In genomic region chrX:15349046-15349445, GRCh38 we compare ENCODE assay signal across 9 cellular contexts. TPM values are rescaled to one million over a fixed set of nuclear protein-coding genes. Genes with fewer than 3 reads are reported as not detected.
DNase-seq lines count a peak whose midpoint lies in the region; ATAC-seq, FAIRE-seq and TF ChIP-seq lines count a peak whose summit lies in the region.
"Had no signal": no experiment of that assay in that cellular context is flagged by ENCODE, and none has a peak within 500 bp of the region (broad histone marks: within the 10 kb centered on the region; RNA-seq: fewer than 3 reads in every experiment).

No MANE protein-coding gene starts in this region.

- peak; percentile 57 for TF ChIP-seq CTCF in A549 (IDR thresholded peaks at IDR 0.05)
- TF ChIP-seq CTCF in OCI-LY7 (conservative IDR thresholded peaks at IDR 0.05; ENCODE audit: low read length) = peak; percentile 70
- TF ChIP-seq CTCF in choroid plexus epithelial cell (conservative IDR thresholded peaks at IDR 0.05; ENCODE audit: low read depth, low read length) = peak; percentile 59
- peak; percentile 63 for TF ChIP-seq CTCF in HepG2 (CRISPR knock-in tag; IDR thresholded peaks at IDR 0.05)

- POLR2A ChIA-PET in A549 (lab: Yijun Ruan, JAX) (no interaction called here), OCI-LY7 (lab: Charles Lee) (interaction anchor here (1.3 to 1.9 kb wide), 2 partner anchors 118 to 120 kb away, joined by 3 to 10 read pairs; no protein-coding TSS in a partner anchor), HepG2 (lab: Yijun Ruan, JAX) (no interaction called here)

- FAIRE-seq in A549 (lab: Jason Lieb, UNC) = peak; percentile 99
- FAIRE-seq in HepG2 (lab: Jason Lieb, UNC) = peak; percentile 92
- FAIRE-seq in urothelium cell line (lab: Jason Lieb, UNC) = no peak
- FAIRE-seq: frontal cortex had no signal

- ATAC-seq in A549 = peak; percentile 91 to 93
- ATAC-seq in HepG2 = peak; percentile 75

- H3K9me3 ChIP-seq in A549 (no peaks in the 10 kb centered on the region), OCI-LY7 (ENCODE audit: low read length) (no peaks in the 10 kb centered on the region), HepG2 (ENCODE audit: low read length) (no peaks in the 10 kb centered on the region)

- H3K27me3 ChIP-seq in HepG2 (ENCODE audit: control insufficient read depth in 1 of 2, insufficient read depth in 2 of 2, low read length in 2 of 2) = no peaks in the 10 kb centered on the region

- intact Hi-C loops in OCI-LY7 (cut with micrococcal nuclease; ENCODE audit: unreplicated experiment) (loop anchor here (1.0 kb wide), 1 partner anchor 119 kb away; no protein-coding TSS in a partner anchor), HepG2 (cut with micrococcal nuclease; ENCODE audit: unreplicated experiment) (loop anchor here (1.0 kb wide), 2 partner anchors 119 to 216 kb away; no protein-coding TSS in a partner anchor)

- no peak overlapping the region for H3K4me3 ChIP-seq in A549
- no peak overlapping the region for H3K4me3 ChIP-seq in OCI-LY7 (ENCODE audit: low read depth, low read length, poor library complexity, severe bottlenecking)
- no peak overlapping the region for H3K4me3 ChIP-seq in choroid plexus epithelial cell (ENCODE audit: low read depth, low read length)
- H3K4me3 ChIP-seq in HepG2 (replicated peaks in 1 of 3; ENCODE audit: insufficient read depth in 1 of 3, low read depth in 2 of 3, low read length in 3 of 3) = no peak overlapping the region

- TF ChIP-seq RAD21 in A549 (conservative IDR thresholded peaks at IDR 0.05 in 1 of 2, IDR thresholded peaks at IDR 0.05 in 1 of 2) = peak; percentile 67 to 69
- no peak for TF ChIP-seq RAD21 in HepG2 (CRISPR knock-in tag; IDR thresholded peaks at IDR 0.05)

- BruUV-seq in OCI-LY7 (replicated peaks; lab: Mats Ljungman, UMichigan) (no TSS peak), HepG2 (replicated peaks; lab: Mats Ljungman, UMichigan) (no TSS peak)

- no peak overlapping the region for H3K4me2 ChIP-seq in A549
- no peak overlapping the region for H3K4me2 ChIP-seq in OCI-LY7 (ENCODE audit: low read length)
- H3K4me2 ChIP-seq in HepG2 (ENCODE audit: low read depth, low read length) = no peak overlapping the region

- in situ Hi-C loops in HepG2 (cut with HindIII; ENCODE audit: extremely low pct_ligation_motif_present, low pct_unique_long_range_greater_than_20kb) = loop anchor here (10.0 to 25.0 kb wide), 3 partner anchors 116 to 338 kb away; no protein-coding TSS in a partner anchor

- 22% methylated on average over 2 of the region's 2 CpGs for WGBS in A549 (ENCODE audit: missing lambda C conversion rate)
- 36% methylated on average over 2 of the region's 2 CpGs for WGBS in HepG2 (ENCODE audit: low lambda C conversion rate)

- no peaks in the 10 kb centered on the region for H3K79me2 ChIP-seq in OCI-LY7 (ENCODE audit: insufficient read depth, low read depth, low read length)
- H3K79me2 ChIP-seq in HepG2 (ENCODE audit: insufficient read depth, low read length) = no peaks in the 10 kb centered on the region

- H3K36me3 ChIP-seq in OCI-LY7 (ENCODE audit: insufficient read depth, low read length) (no peaks in the 10 kb centered on the region), HepG2 (replicated peaks in 1 of 2; ENCODE audit: control insufficient read depth in 1 of 2, insufficient read depth in 2 of 2, low read length in 2 of 2) (no peaks in the 10 kb centered on the region)

- H4K20me1 ChIP-seq in OCI-LY7 (ENCODE audit: insufficient read depth, low read length) (no peaks in the 10 kb centered on the region), HepG2 (ENCODE audit: insufficient read depth, low read length) (no peaks in the 10 kb centered on the region)

- CTCF ChIA-PET in A549 (lab: Yijun Ruan, JAX) = interaction anchor here (0.7 to 4.2 kb wide), 37 partner anchors 9 to 1894 kb away, joined by 3 to 34 read pairs (median 4); partner anchors contain the start of genes BMX and PIR
- CTCF ChIA-PET in OCI-LY7 (lab: Charles Lee; ENCODE audit: unreplicated experiment) = interaction anchor here (1.0 to 3.8 kb wide), 2 partner anchors 10 to 117 kb away, joined by 3 to 17 read pairs; no protein-coding TSS in a partner anchor
- CTCF ChIA-PET in HepG2 (lab: Yijun Ruan, JAX; ENCODE audit: low intra/inter-chr PET ratio, low total read pairs) = interaction anchor here (0.9 kb wide), 1 partner anchor 119 kb away, joined by 4 read pairs; no protein-coding TSS in a partner anchor

- H3K27ac ChIP-seq in A549 (no peak overlapping the region), OCI-LY7 (ENCODE audit: low read depth, low read length, poor library complexity, severe bottlenecking) (no peak overlapping the region), HepG2 (ENCODE audit: extremely low read length, insufficient read depth, low read length) (no peak overlapping the region)

- H3K4me1 ChIP-seq in A549 = peaks cover 4% of the 10 kb centered on the region
- no peaks in the 10 kb centered on the region for H3K4me1 ChIP-seq in OCI-LY7 (ENCODE audit: insufficient read depth, low read length, poor library complexity, severe bottlenecking)
- no peaks in the 10 kb centered on the region for H3K4me1 ChIP-seq in HepG2 (ENCODE audit: insufficient read depth, low read length)

- no peak for TF ChIP-seq POLR2A in A549 (IDR thresholded peaks at IDR 0.05; ENCODE audit: low read length)
- no peak for TF ChIP-seq POLR2A in HepG2 (IDR thresholded peaks at IDR 0.05; ENCODE audit: insufficient read depth in 1 of 2, low read depth in 2 of 2, low read length in 2 of 2)

- no peak for TF ChIP-seq EP300 in A549 (IDR thresholded peaks at IDR 0.05)
- no peak for TF ChIP-seq EP300 in HepG2 (IDR thresholded peaks at IDR 0.05; ENCODE audit: low read depth in 2 of 2, low read length in 2 of 2)
- no peak for TF ChIP-seq EP300 in HepG2 (CRISPR knock-in tag; IDR thresholded peaks at IDR 0.05; ENCODE audit: borderline replicate concordance)

- H3K9ac ChIP-seq in HepG2 (ENCODE audit: insufficient read depth, low read depth, low read length) = no peak overlapping the region

- DNase-seq in A549 (ENCODE audit: low read depth in 1 of 2, low spot score in 1 of 2) = peak; percentile 31 to 72
- DNase-seq in GDM1 (lab: John Stamatoyannopoulos, UW) = peak; percentile 22
- DNase-seq in KG1 (lab: John Stamatoyannopoulos, UW) = peak; percentile 8
- peak; percentile 61 for DNase-seq in OCI-LY7 (ENCODE audit: low spot score)
- peak; percentile 82 for DNase-seq in choroid plexus epithelial cell (ENCODE audit: low read depth)
- DNase-seq in HepG2 (ENCODE audit: low spot score) = peak; percentile 55
- peak; percentile 11 for DNase-seq in urothelium cell line (ENCODE audit: low spot score)
- DNase-seq in stimulated activated CD4-positive, alpha-beta T cell treated with anti-CD3 and anti-CD28 coated beads, Interleukin-2, amount 100 ng/mL, for 48 hours = no peak

- no peaks in the 10 kb centered on the region for H3K9me2 ChIP-seq in OCI-LY7 (ENCODE audit: insufficient read depth, low read length)

- H2AFZ ChIP-seq in OCI-LY7 (ENCODE audit: low read length) (no peak overlapping the region), HepG2 (ENCODE audit: low read length) (no peak overlapping the region)

RNA-seq across cellular contexts. Expression of gene PIGA, which starts 13.7 kb away (rescaled TPM):
- polyA plus RNA-seq in A549 (2011; rRNA removed) (19.7 and 21.2 TPM in 2 replicates), A549 (2017; fragmentation: RNase III; extraction: RNeasy Plus Mini Kit Qiagen cat#74134 plus additional on column Dnase treatment) (9.5 to 10.8 TPM (median 9.8 TPM) in 3 replicates), HepG2 (2011; rRNA removed) (4.4 and 6.0 TPM in 2 replicates)
- 3.4 and 4.5 TPM in 2 replicates for polyA plus RNA-seq in A549 (2012; cell fraction: cytosol; rRNA removed)
- 4.2 and 7.9 TPM in 2 replicates for polyA plus RNA-seq in A549 (2012; cell fraction: nucleus; rRNA removed)
- polyA minus RNA-seq in A549 (2011; rRNA and poly(A)+ RNA removed) = 21.6 and 22.0 TPM in 2 replicates
- 8.1 and 13.1 TPM in 2 replicates for total RNA-seq in OCI-LY7 (2014; rRNA removed; shearing (Covaris generic))
- total RNA-seq in OCI-LY7 (2022) (25.0 and 33.0 TPM in 2 replicates), HepG2 (2016; rRNA removed; fragmentation: Illumina TruSeq; extraction: Trizol) (13.0 and 19.9 TPM in 2 replicates)
- 2.2 and 2.5 TPM in 2 replicates for total RNA-seq in HepG2 (2016; cell fraction: cytosol; rRNA removed; fragmentation: Illumina TruSeq; extraction: Trizol; ENCODE audit: low read depth)
- total RNA-seq in HepG2 (2016; cell fraction: insoluble cytoplasmic fraction; rRNA removed; fragmentation: Illumina TruSeq; extraction: Trizol) = 13.9 and 16.6 TPM in 2 replicates
- total RNA-seq in HepG2 (2016; cell fraction: membrane; rRNA removed; fragmentation: Illumina TruSeq; extraction: Trizol) = 9.6 and 12.7 TPM in 2 replicates
- 17.7 and 21.1 TPM in 2 replicates for total RNA-seq in HepG2 (2016; cell fraction: nucleus; rRNA removed; fragmentation: Illumina TruSeq; extraction: Trizol)
- polyA plus RNA-seq in HepG2 (2011; cell fraction: cytosol; rRNA removed) = 2.1 and 2.7 TPM in 2 replicates
- 6.5 and 7.0 TPM in 2 replicates for polyA plus RNA-seq in HepG2 (2011; cell fraction: nucleus; rRNA removed)
- 4.1 and 6.2 TPM in 2 replicates for polyA plus RNA-seq in HepG2 (2012)
- 1.2 and 1.7 TPM in 2 replicates for polyA plus RNA-seq in HepG2 (2016; cell fraction: cytosol; fragmentation: Illumina TruSeq; extraction: Trizol; ENCODE audit: low read depth)
- polyA plus RNA-seq in HepG2 (2016; cell fraction: insoluble cytoplasmic fraction; fragmentation: Illumina TruSeq; extraction: Trizol; ENCODE audit: low read depth) = 14.7 and 15.1 TPM in 2 replicates
- 5.5 and 6.4 TPM in 2 replicates for polyA plus RNA-seq in HepG2 (2016; cell fraction: membrane; fragmentation: Illumina TruSeq; extraction: Trizol; ENCODE audit: low read depth)
- polyA plus RNA-seq in HepG2 (2016; cell fraction: nucleus; fragmentation: Illumina TruSeq; extraction: Trizol; ENCODE audit: insufficient read depth, low read depth) = 21.5 and 24.4 TPM in 2 replicates
- polyA minus RNA-seq in HepG2 (2011; rRNA and poly(A)+ RNA removed; ENCODE audit: low replicate concordance) = 11.0 and 43.0 TPM in 2 replicates
- 4.2 and 4.8 TPM in 2 replicates for polyA minus RNA-seq in HepG2 (2011; cell fraction: cytosol; rRNA and poly(A)+ RNA removed)
- polyA minus RNA-seq in HepG2 (2011; cell fraction: nucleus; rRNA and poly(A)+ RNA removed) = 19.6 and 23.0 TPM in 2 replicates

RNA-seq across cellular contexts. Expression of gene ASB11, which starts 33.6 kb away (rescaled TPM):
- not detected in 2 replicates for polyA plus RNA-seq in A549 (2011; rRNA removed)
- not detected in 2 replicates for polyA plus RNA-seq in A549 (2012; cell fraction: cytosol; rRNA removed)
- polyA plus RNA-seq in A549 (2012; cell fraction: nucleus; rRNA removed) = not detected in 2 replicates
- polyA plus RNA-seq in A549 (2017; fragmentation: RNase III; extraction: RNeasy Plus Mini Kit Qiagen cat#74134 plus additional on column Dnase treatment) = not detected in 3 replicates
- not detected in 2 replicates for polyA minus RNA-seq in A549 (2011; rRNA and poly(A)+ RNA removed)
- total RNA-seq in OCI-LY7 (2014; rRNA removed; shearing (Covaris generic)) = not detected in 2 replicates
- total RNA-seq in OCI-LY7 (2022) = not detected in 2 replicates
- not detected in 2 replicates for total RNA-seq in HepG2 (2016; rRNA removed; fragmentation: Illumina TruSeq; extraction: Trizol)
- total RNA-seq in HepG2 (2016; cell fraction: cytosol; rRNA removed; fragmentation: Illumina TruSeq; extraction: Trizol; ENCODE audit: low read depth) = not detected in 2 replicates
- not detected in 2 replicates for total RNA-seq in HepG2 (2016; cell fraction: insoluble cytoplasmic fraction; rRNA removed; fragmentation: Illumina TruSeq; extraction: Trizol)
- total RNA-seq in HepG2 (2016; cell fraction: membrane; rRNA removed; fragmentation: Illumina TruSeq; extraction: Trizol) = not detected in 2 replicates
- not detected in 2 replicates for total RNA-seq in HepG2 (2016; cell fraction: nucleus; rRNA removed; fragmentation: Illumina TruSeq; extraction: Trizol)
- not detected in 2 replicates for polyA plus RNA-seq in HepG2 (2011; rRNA removed)
- polyA plus RNA-seq in HepG2 (2011; cell fraction: cytosol; rRNA removed) = not detected in 2 replicates
- polyA plus RNA-seq in HepG2 (2011; cell fraction: nucleus; rRNA removed) = not detected in 2 replicates
- 0.07 TPM in 1 of 2 replicates, not detected in the other for polyA plus RNA-seq in HepG2 (2012)
- not detected in 2 replicates for polyA plus RNA-seq in HepG2 (2016; cell fraction: cytosol; fragmentation: Illumina TruSeq; extraction: Trizol; ENCODE audit: low read depth)
- not detected in 2 replicates for polyA plus RNA-seq in HepG2 (2016; cell fraction: insoluble cytoplasmic fraction; fragmentation: Illumina TruSeq; extraction: Trizol; ENCODE audit: low read depth)
- polyA plus RNA-seq in HepG2 (2016; cell fraction: membrane; fragmentation: Illumina TruSeq; extraction: Trizol; ENCODE audit: low read depth) = not detected in 2 replicates
- polyA plus RNA-seq in HepG2 (2016; cell fraction: nucleus; fragmentation: Illumina TruSeq; extraction: Trizol; ENCODE audit: insufficient read depth, low read depth) = not detected in 2 replicates
- not detected in 2 replicates for polyA minus RNA-seq in HepG2 (2011; rRNA and poly(A)+ RNA removed; ENCODE audit: low replicate concordance)
- polyA minus RNA-seq in HepG2 (2011; cell fraction: cytosol; rRNA and poly(A)+ RNA removed) = not detected in 2 replicates
- not detected in 2 replicates for polyA minus RNA-seq in HepG2 (2011; cell fraction: nucleus; rRNA and poly(A)+ RNA removed)
- total RNA-seq: frontal cortex had no signal

RNA-seq across cellular contexts. Expression of gene VEGFD, which starts 35.2 kb away (rescaled TPM):
- polyA plus RNA-seq in A549 (2011; rRNA removed) = 1.8 and 2.0 TPM in 2 replicates
- polyA plus RNA-seq in A549 (2012; cell fraction: cytosol; rRNA removed) = 0.63 and 1.0 TPM in 2 replicates
- 3.0 and 7.6 TPM in 2 replicates for polyA plus RNA-seq in A549 (2012; cell fraction: nucleus; rRNA removed)
- polyA plus RNA-seq in A549 (2017; fragmentation: RNase III; extraction: RNeasy Plus Mini Kit Qiagen cat#74134 plus additional on column Dnase treatment) = 0.57 to 0.66 TPM (median 0.62 TPM) in 3 replicates
- polyA minus RNA-seq in A549 (2011; rRNA and poly(A)+ RNA removed) = 0.44 and 0.54 TPM in 2 replicates
- total RNA-seq in OCI-LY7 (2014; rRNA removed; shearing (Covaris generic)) = not detected in 2 replicates
- not detected in 2 replicates for total RNA-seq in OCI-LY7 (2022)
- total RNA-seq in HepG2 (2016; rRNA removed; fragmentation: Illumina TruSeq; extraction: Trizol) = 0.27 and 0.35 TPM in 2 replicates
- total RNA-seq in HepG2 (2016; cell fraction: cytosol; rRNA removed; fragmentation: Illumina TruSeq; extraction: Trizol; ENCODE audit: low read depth) = 0.35 and 0.61 TPM in 2 replicates
- total RNA-seq in HepG2 (2016; cell fraction: insoluble cytoplasmic fraction; rRNA removed; fragmentation: Illumina TruSeq; extraction: Trizol) = 0.30 TPM in 1 of 2 replicates, not detected in the other
- total RNA-seq in HepG2 (2016; cell fraction: membrane; rRNA removed; fragmentation: Illumina TruSeq; extraction: Trizol) = 0.14 TPM in 1 of 2 replicates, not detected in the other
- total RNA-seq in HepG2 (2016; cell fraction: nucleus; rRNA removed; fragmentation: Illumina TruSeq; extraction: Trizol) = 0.31 and 1.0 TPM in 2 replicates
- 0.11 and 0.34 TPM in 2 replicates for polyA plus RNA-seq in HepG2 (2011; rRNA removed)
- polyA plus RNA-seq in HepG2 (2011; cell fraction: cytosol; rRNA removed) = 0.04 and 0.21 TPM in 2 replicates
- 0.48 and 0.87 TPM in 2 replicates for polyA plus RNA-seq in HepG2 (2011; cell fraction: nucleus; rRNA removed)
- 0.25 and 0.30 TPM in 2 replicates for polyA plus RNA-seq in HepG2 (2012)
- polyA plus RNA-seq in HepG2 (2016; cell fraction: cytosol; fragmentation: Illumina TruSeq; extraction: Trizol; ENCODE audit: low read depth) = 0.14 TPM in 1 of 2 replicates, not detected in the other
- polyA plus RNA-seq in HepG2 (2016; cell fraction: insoluble cytoplasmic fraction; fragmentation: Illumina TruSeq; extraction: Trizol; ENCODE audit: low read depth) = not detected in 2 replicates
- 0.13 TPM in 1 of 2 replicates, not detected in the other for polyA plus RNA-seq in HepG2 (2016; cell fraction: membrane; fragmentation: Illumina TruSeq; extraction: Trizol; ENCODE audit: low read depth)
- polyA plus RNA-seq in HepG2 (2016; cell fraction: nucleus; fragmentation: Illumina TruSeq; extraction: Trizol; ENCODE audit: insufficient read depth, low read depth) = 1.1 and 3.1 TPM in 2 replicates
- polyA minus RNA-seq in HepG2 (2011; rRNA and poly(A)+ RNA removed; ENCODE audit: low replicate concordance) = 0.56 TPM in 1 of 2 replicates, not detected in the other
- polyA minus RNA-seq in HepG2 (2011; cell fraction: cytosol; rRNA and poly(A)+ RNA removed) = not detected in 2 replicates
- 0.52 and 0.62 TPM in 2 replicates for polyA minus RNA-seq in HepG2 (2011; cell fraction: nucleus; rRNA and poly(A)+ RNA removed)
- total RNA-seq: frontal cortex had no signal

Comparison
In these comparisons a context has a peak if more than half of its experiments do, and no peak if none do; other contexts are left out.
1. DNase-seq: peak in A549 (2 of 2), GDM1 (single experiment), KG1 (single experiment), OCI-LY7 (single experiment), choroid plexus epithelial cell (single experiment), HepG2 (single experiment) and urothelium cell line (single experiment); none in stimulated activated CD4-positive, alpha-beta T cell treated with anti-CD3 and anti-CD28 coated beads, Interleukin-2, amount 100 ng/mL, for 48 hours (0 of 2).
2. Of the 38 proteins assayed by ChIP-seq in both HepG2 and A549: peak only in HepG2: none; only in A549: RAD21; in both: CTCF and SMC3; in neither: 35.
3. Peak in every context shown above with its lines, with median percentiles within 50 percentile points of each other: CTCF ChIP-seq.